11 cellular contexts compared by ENCODE assay signal in genomic region chr2:8606226-8606625, GRCh38.
DNase-seq lines count a peak whose midpoint lies in the region; ATAC-seq and TF ChIP-seq lines count a peak whose summit lies in the region.
"Had no signal": no experiment of that assay in that cellular context is flagged by ENCODE, and none has a peak within 500 bp of the region (broad histone marks: within the 10 kb centered on the region; RNA-seq: fewer than 3 reads in every experiment).

No MANE protein-coding gene starts in this region.

- H3K4me3 Mint-ChIP-seq in activated CD8-positive, alpha-beta T cell treated with anti-CD3 and anti-CD28 coated beads for 36 hours, result no peak overlapping the region
- H3K4me3 Mint-ChIP-seq in activated CD8-positive, alpha-beta T cell treated with anti-CD3 and anti-CD28 coated beads, Interleukin-2, amount 10 ng/mL, durations not matched to agents 7 days and 5 days, result no peak overlapping the region

- H3K4me1 ChIP-seq in tibial artery, result peaks cover 0 to 27% (median 8%) of the 10 kb centered on the region in 4 donors

- H3K36me3 ChIP-seq in tibial artery, result no peaks in the 10 kb centered on the region
- H3K36me3 ChIP-seq: cardiac muscle cell had no signal

- POLR2A ChIA-PET in activated CD8-positive, alpha-beta T cell treated with anti-CD3 and anti-CD28 coated beads for 36 hours (lab: Charles Lee), result interaction anchor here (1.3 to 2.1 kb wide), 2 partner anchors 76 to 78 kb away, joined by 4 to 5 read pairs; partner anchors contain the start of gene ID2
- POLR2A ChIA-PET in activated CD8-positive, alpha-beta T cell treated with anti-CD3 and anti-CD28 coated beads, Interleukin-2, amount 10 ng/mL, durations not matched to agents 7 days and 5 days (lab: Charles Lee), result interaction anchor here (1.2 kb wide), 1 partner anchor 76 kb away, joined by 4 read pairs; the partner anchor contains the start of gene ID2

- no peak for ATAC-seq in activated CD8-positive, alpha-beta T cell treated with anti-CD3 and anti-CD28 coated beads for 36 hours
- no peak for ATAC-seq in activated CD8-positive, alpha-beta T cell treated with anti-CD3 and anti-CD28 coated beads, Interleukin-2, amount 10 ng/mL, durations not matched to agents 7 days and 5 days
- ATAC-seq in HG02571 (IDR thresholded peaks at IDR 0.05; ENCODE audit: unreplicated experiment), result peak; percentile 97
- ATAC-seq in HG03439 (IDR thresholded peaks at IDR 0.05; ENCODE audit: unreplicated experiment), result peak; percentile 86

- no peaks in the 10 kb centered on the region for H3K9me3 Mint-ChIP-seq in activated CD8-positive, alpha-beta T cell treated with anti-CD3 and anti-CD28 coated beads for 36 hours
- H3K9me3 Mint-ChIP-seq in activated CD8-positive, alpha-beta T cell treated with anti-CD3 and anti-CD28 coated beads, Interleukin-2, amount 10 ng/mL, durations not matched to agents 7 days and 5 days (ENCODE audit: insufficient read depth), result peaks cover 11% of the 10 kb centered on the region

- CTCF ChIA-PET in activated CD8-positive, alpha-beta T cell treated with anti-CD3 and anti-CD28 coated beads for 36 hours (lab: Charles Lee), result interaction anchor here (1.5 kb wide), 1 partner anchor 22 kb away, joined by 4 read pairs; no protein-coding TSS in a partner anchor
- CTCF ChIA-PET in activated CD8-positive, alpha-beta T cell treated with anti-CD3 and anti-CD28 coated beads, Interleukin-2, amount 10 ng/mL, durations not matched to agents 7 days and 5 days (lab: Charles Lee), result interaction anchor here (2.6 kb wide), 1 partner anchor 14 kb away, joined by 6 read pairs; no protein-coding TSS in a partner anchor

- H3K27ac Mint-ChIP-seq in activated CD8-positive, alpha-beta T cell treated with anti-CD3 and anti-CD28 coated beads for 36 hours, result no peak overlapping the region
- H3K27ac Mint-ChIP-seq in activated CD8-positive, alpha-beta T cell treated with anti-CD3 and anti-CD28 coated beads, Interleukin-2, amount 10 ng/mL, durations not matched to agents 7 days and 5 days, result no peak overlapping the region

- intact Hi-C loops in activated CD8-positive, alpha-beta T cell treated with anti-CD3 and anti-CD28 coated beads for 36 hours (cut with micrococcal nuclease), result no loop called here
- intact Hi-C loops in tibial artery (cut with DNase I; ENCODE audit: low total_unique reads), result no loop called here

- no peaks in the 10 kb centered on the region for H3K9me3 ChIP-seq in tibial artery

- no peak for TF ChIP-seq CTCF in activated CD8-positive, alpha-beta T cell treated with anti-CD3 and anti-CD28 coated beads for 36 hours (IDR thresholded peaks at IDR 0.05)
- TF ChIP-seq CTCF in tibial artery (IDR thresholded peaks at IDR 0.05), result no peak

- H3K27me3 Mint-ChIP-seq in activated CD8-positive, alpha-beta T cell treated with anti-CD3 and anti-CD28 coated beads for 36 hours, result peaks cover 2% of the 10 kb centered on the region
- peaks cover 10% of the 10 kb centered on the region for H3K27me3 Mint-ChIP-seq in activated CD8-positive, alpha-beta T cell treated with anti-CD3 and anti-CD28 coated beads, Interleukin-2, amount 10 ng/mL, durations not matched to agents 7 days and 5 days (ENCODE audit: low read depth)

- no peaks in the 10 kb centered on the region for H3K36me3 Mint-ChIP-seq in activated CD8-positive, alpha-beta T cell treated with anti-CD3 and anti-CD28 coated beads for 36 hours (ENCODE audit: low read depth)
- H3K36me3 Mint-ChIP-seq in activated CD8-positive, alpha-beta T cell treated with anti-CD3 and anti-CD28 coated beads, Interleukin-2, amount 10 ng/mL, durations not matched to agents 7 days and 5 days (ENCODE audit: low read depth), result peaks cover 4% of the 10 kb centered on the region

- H3K4me1 Mint-ChIP-seq in activated CD8-positive, alpha-beta T cell treated with anti-CD3 and anti-CD28 coated beads for 36 hours (ENCODE audit: low read depth), result peaks cover 24% of the 10 kb centered on the region
- H3K4me1 Mint-ChIP-seq in activated CD8-positive, alpha-beta T cell treated with anti-CD3 and anti-CD28 coated beads, Interleukin-2, amount 10 ng/mL, durations not matched to agents 7 days and 5 days (ENCODE audit: low read depth), result peaks cover 42% of the 10 kb centered on the region

- H3K27ac ChIP-seq in tibial artery, result peak overlapping the region; percentile 24 to 50

- no peak overlapping the region for H3K4me3 ChIP-seq in tibial artery
- H3K4me3 ChIP-seq: cardiac muscle cell had no signal

- H3K27me3 ChIP-seq in tibial artery, result no peaks in the 10 kb centered on the region
- H3K27me3 ChIP-seq: cardiac muscle cell had no signal

- DNase-seq in activated CD8-positive, alpha-beta T cell treated with anti-CD3 and anti-CD28 coated beads for 36 hours, result peak; percentile 16
- DNase-seq in activated CD8-positive, alpha-beta T cell treated with anti-CD3 and anti-CD28 coated beads, Interleukin-2, amount 10 ng/mL, durations not matched to agents 7 days and 5 days, result no peak
- DNase-seq in tibial artery (no peak), A172 (ENCODE audit: low spot score) (no peak), NCI-H187 (lab: John Stamatoyannopoulos, UW) (no peak)
- DNase-seq in activated CD4-positive, alpha-beta T cell treated with anti-CD3 and anti-CD28 coated beads for 48 hours, result no peak
- DNase-seq: 8988T, activated T-cell treated with anti-CD3 and anti-CD28 coated beads for 4 hours had no signal

Comparison
In these comparisons a context has a peak if more than half of its experiments do, and no peak if none do; other contexts are left out.
1. ATAC-seq: peak in HG02571 (single experiment) and HG03439 (single experiment); none in activated CD8-positive, alpha-beta T cell treated with anti-CD3 and anti-CD28 coated beads for 36 hours (single experiment) and activated CD8-positive, alpha-beta T cell treated with anti-CD3 and anti-CD28 coated beads, Interleukin-2, amount 10 ng/mL, durations not matched to agents 7 days and 5 days (single experiment).